In the genomic region with DNA sequence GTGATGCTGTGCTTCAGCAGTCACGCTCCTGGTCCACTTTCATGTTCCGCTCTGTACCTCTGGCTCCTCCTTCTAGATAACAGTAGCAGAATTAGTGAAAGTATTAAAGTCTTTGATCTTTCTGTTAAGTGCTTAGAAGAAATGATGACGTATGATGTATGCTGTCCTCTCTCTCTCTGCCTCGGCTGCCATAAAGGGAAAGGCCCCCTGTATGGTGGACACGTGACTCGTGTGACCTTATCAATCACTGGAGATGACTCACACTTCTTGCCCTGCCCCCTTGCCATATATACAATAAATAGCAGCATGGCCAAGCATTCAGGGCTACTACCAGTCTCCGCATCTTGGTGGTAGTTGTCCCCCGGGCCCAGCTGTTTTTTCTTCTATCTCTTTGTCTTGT, we compare ENCODE assay signal across 19 cellular contexts.
"Had no signal": no experiment of that assay in that cellular context is flagged by ENCODE, and none has a peak within 500 bp of the region (broad histone marks: within the 10 kb centered on the region; RNA-seq: fewer than 3 reads in every experiment).

No MANE protein-coding gene starts in this region.

- DNase-seq: effector memory CD8-positive, alpha-beta T cell; head of caudate nucleus; left ventricle myocardium superior; lower lobe of right lung; stimulated activated CD4-positive, alpha-beta T cell treated with anti-CD3 and anti-CD28 coated beads, Interleukin-12 subunit alpha, Interleukin-12 subunit beta, amount 100 ng/mL, for 4 hours; stimulated activated CD4-positive, alpha-beta T cell treated with anti-CD3 and anti-CD28 coated beads, Interleukin-1b, Interleukin-23, amount 100 ng/mL, for 48 hours; stimulated activated CD4-positive, alpha-beta T cell treated with anti-CD3 and anti-CD28 coated beads, Interleukin-4, amount 100 ng/mL, for 1 hour; stimulated activated CD8-positive, alpha-beta memory T cell treated with anti-CD3 and anti-CD28 coated beads, Interleukin-4, amount 100 ng/mL, for 48 hours; stimulated activated naive CD4-positive, alpha-beta T cell treated with Interleukin-2 at 50 U/mL for 16 hours; upper lobe of left lung had no signal

- H3K27ac ChIP-seq: coronary artery, lower lobe of right lung, parathyroid adenoma, thoracic aorta, tibial nerve, upper lobe of left lung had no signal

- H3K36me3 ChIP-seq: thoracic aorta, upper lobe of left lung had no signal

- H3K79me2 ChIP-seq: parathyroid adenoma had no signal

- H3K4me1 Mint-ChIP-seq: neural crest cell had no signal

- H3K9me3 ChIP-seq: lower lobe of right lung, thoracic aorta, tibial nerve, upper lobe of left lung had no signal

- H3K9me3 Mint-ChIP-seq: effector memory CD8-positive, alpha-beta T cell; natural killer cell treated with Interleukin-12 subunit alpha and Interleukin-12 subunit beta and Interleukin-15 and Interleukin-18, amount 100 ng/mL, for 72 hours had no signal

- ATAC-seq: effector memory CD8-positive, alpha-beta T cell; left ventricle myocardium superior; natural killer cell treated with Interleukin-12 subunit alpha and Interleukin-12 subunit beta and Interleukin-15 and Interleukin-18, amount 100 ng/mL, for 72 hours; sciatic nerve had no signal

- H3K9ac ChIP-seq: parathyroid adenoma had no signal

- H3K27ac Mint-ChIP-seq: effector memory CD8-positive, alpha-beta T cell; natural killer cell treated with Interleukin-12 subunit alpha and Interleukin-12 subunit beta and Interleukin-15 and Interleukin-18, amount 100 ng/mL, for 72 hours; progenitor cell of endocrine pancreas had no signal

- H3K4me1 ChIP-seq: lower lobe of right lung, parathyroid adenoma, tibial nerve had no signal

- H3K4me3 ChIP-seq: coronary artery, lower lobe of right lung, smooth muscle cell, thoracic aorta, tibial nerve, upper lobe of left lung had no signal

- H3K4me3 Mint-ChIP-seq: effector memory CD8-positive, alpha-beta T cell; natural killer cell treated with Interleukin-12 subunit alpha and Interleukin-12 subunit beta and Interleukin-15 and Interleukin-18, amount 100 ng/mL, for 72 hours; neural crest cell had no signal

- H3K4me2 ChIP-seq: smooth muscle cell had no signal

- H3K27me3 Mint-ChIP-seq: natural killer cell treated with Interleukin-12 subunit alpha and Interleukin-12 subunit beta and Interleukin-15 and Interleukin-18, amount 100 ng/mL, for 72 hours had no signal

- H2AFZ ChIP-seq: parathyroid adenoma had no signal

- H3K27me3 ChIP-seq: tibial nerve, upper lobe of left lung had no signal
